Comparison of ENCODE assay signal across 1 cellular context in genomic region chr10:80463868-80464267, GRCh38.
TF ChIP-seq lines count a peak whose summit lies in the region.

No MANE protein-coding gene starts in this region.

TF ChIP-seq in HepG2, 621 proteins besides CTCF, POLR2A, EP300 and RAD21:
- no peak for TF ChIP-seq TCF7L2 (IDR thresholded peaks at IDR 0.05; ENCODE audit: low read depth, low read length)
- no peak for TF ChIP-seq ZBTB3 (CRISPR knock-in tag; IDR thresholded peaks at IDR 0.05; ENCODE audit: borderline replicate concordance, low read depth)
- TF ChIP-seq AGO2 (optimal IDR thresholded peaks at IDR 0.05; ENCODE audit: low read depth, low read length): peak; percentile 66
- TF ChIP-seq ZNF230 (CRISPR knock-in tag; IDR thresholded peaks at IDR 0.05): no peak
- TF ChIP-seq ZNF337 (CRISPR knock-in tag; IDR thresholded peaks at IDR 0.05; ENCODE audit: borderline replicate concordance, low read depth): peak; percentile 41; the same call in 1 of the 2 replicates
- no peak for TF ChIP-seq ZNF580 (CRISPR knock-in tag; IDR thresholded peaks at IDR 0.05; ENCODE audit: borderline replicate concordance, low read depth)
- peak; percentile 14; the same call in 1 of the 2 replicates for TF ChIP-seq ZNF768 (CRISPR knock-in tag; IDR thresholded peaks at IDR 0.05)
- TF ChIP-seq ZNF274 (CRISPR knock-in tag; IDR thresholded peaks at IDR 0.05): 0 out of 2 replicates have a peak, but pooled peaks have one; percentile 27
- TF ChIP-seq FOXK1 (CRISPR knock-in tag; IDR thresholded peaks at IDR 0.05; ENCODE audit: borderline replicate concordance, low read depth): no peak
- peak; percentile 63 for TF ChIP-seq ZNF770 (CRISPR knock-in tag; IDR thresholded peaks at IDR 0.05)
